In genomic region chr1:244651956-244652698, GRCh38 we compare ENCODE assay signal across 1 cellular context.
TF ChIP-seq lines count a peak whose summit lies in the region.

No MANE protein-coding gene starts in this region.

TF ChIP-seq in HepG2, 621 proteins besides CTCF, POLR2A, EP300 and RAD21 (continued from another document):
- no peak for TF ChIP-seq DZIP1 (CRISPR knock-in tag; IDR thresholded peaks at IDR 0.05)
- TF ChIP-seq ZNF704 (CRISPR knock-in tag; IDR thresholded peaks at IDR 0.05; ENCODE audit: borderline replicate concordance): no peak
- TF ChIP-seq POLR2AphosphoS5 (IDR thresholded peaks at IDR 0.05; ENCODE audit: low read depth, low read length): peak; percentile 72
- no peak for TF ChIP-seq SYNCRIP (IDR thresholded peaks at IDR 0.05; ENCODE audit: insufficient read depth, low read depth, low read length)
- TF ChIP-seq ZFP36L2 (CRISPR knock-in tag; IDR thresholded peaks at IDR 0.05): no peak
